Comparison of ENCODE assay signal across 8 cellular contexts in the genomic region with DNA sequence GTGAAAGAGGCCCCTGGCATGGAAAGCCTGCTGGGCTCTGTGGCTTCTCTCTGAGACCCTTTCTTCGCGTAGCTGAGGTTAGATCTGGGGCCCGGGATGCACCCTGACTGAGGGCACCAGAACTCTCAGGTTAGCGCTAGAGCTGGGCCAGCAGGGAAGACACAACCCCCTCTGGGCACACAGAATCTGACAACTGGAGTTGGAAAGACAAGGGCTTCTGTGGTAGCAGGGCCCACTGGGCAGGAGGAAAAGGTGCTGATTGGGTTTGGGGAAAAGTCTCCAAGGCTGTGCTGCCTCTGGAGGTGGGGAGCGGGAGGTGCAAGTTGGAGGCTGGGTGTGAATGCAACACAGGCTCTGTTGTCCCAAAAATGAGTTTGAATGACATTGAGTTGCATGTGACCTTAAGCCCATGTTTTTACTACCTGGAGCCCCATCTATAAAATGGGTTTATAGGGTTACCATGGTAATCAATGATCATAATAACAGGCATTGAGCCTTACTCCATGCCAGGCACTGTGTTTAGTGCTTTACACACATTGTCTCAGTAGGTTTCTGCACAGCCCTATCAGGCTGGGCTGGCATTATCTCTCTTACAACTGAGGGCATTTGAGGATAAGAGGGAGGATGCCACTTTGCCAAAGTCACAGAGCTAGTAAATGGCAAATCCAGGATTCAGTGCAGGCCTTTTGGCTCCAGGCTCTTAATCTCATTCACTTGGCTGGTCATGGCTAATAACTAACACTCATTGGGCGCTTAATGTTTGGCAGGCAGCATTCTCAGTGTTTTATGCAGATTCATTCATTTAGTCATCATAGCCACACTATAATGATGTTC. TPM values are rescaled to one million over a fixed set of nuclear protein-coding genes. Genes with fewer than 3 reads are reported as not detected.
A peak's percentile ranks its signal among the peaks of the same experiment; 100 is the strongest.
DNase-seq lines count a peak whose midpoint lies in the region; ATAC-seq and TF ChIP-seq lines count a peak whose summit lies in the region.

No MANE protein-coding gene starts in this region.

- peak; percentile 74 for ATAC-seq in CD4-positive, alpha-beta T cell (ENCODE audit: poor library complexity)
- ATAC-seq in activated CD8-positive, alpha-beta T cell treated with anti-CD3 and anti-CD28 coated beads, Interleukin-2, amount 10 ng/mL, durations not matched to agents 7 days and 5 days = peak; percentile 77
- ATAC-seq in HG03025 (IDR thresholded peaks at IDR 0.05; ENCODE audit: low FRiP score, unreplicated experiment) (no peak), GM21367 (IDR thresholded peaks at IDR 0.05; ENCODE audit: unreplicated experiment) (no peak)

- H3K27me3 ChIP-seq in CD4-positive, alpha-beta T cell (ENCODE audit: control insufficient read depth, insufficient read depth, low read length) = no peaks in the 10 kb centered on the region
- H3K27me3 ChIP-seq in kidney epithelial cell (ENCODE audit: control insufficient read depth, insufficient read depth, low read length) = no peaks in the 10 kb centered on the region

- H3K36me3 Mint-ChIP-seq in CD4-positive, alpha-beta T cell (ENCODE audit: low read depth) = no peaks in the 10 kb centered on the region
- no peaks in the 10 kb centered on the region for H3K36me3 Mint-ChIP-seq in activated CD8-positive, alpha-beta T cell treated with anti-CD3 and anti-CD28 coated beads, Interleukin-2, amount 10 ng/mL, durations not matched to agents 7 days and 5 days (ENCODE audit: low read depth)

- H3K36me3 ChIP-seq in kidney epithelial cell (ENCODE audit: control insufficient read depth, insufficient read depth, low read length) = no peaks in the 10 kb centered on the region

- no peak overlapping the region for H3K27ac ChIP-seq in CD4-positive, alpha-beta T cell (ENCODE audit: low read depth, low read length)
- no peak overlapping the region for H3K27ac ChIP-seq in substantia nigra (ENCODE audit: low read depth, low read length, poor library complexity, severe bottlenecking)

- no peaks in the 10 kb centered on the region for H3K9me3 ChIP-seq in CD4-positive, alpha-beta T cell (ENCODE audit: control insufficient read depth, low read length)

- H3K4me3 Mint-ChIP-seq in CD4-positive, alpha-beta T cell = no peak overlapping the region
- no peak overlapping the region for H3K4me3 Mint-ChIP-seq in activated CD8-positive, alpha-beta T cell treated with anti-CD3 and anti-CD28 coated beads, Interleukin-2, amount 10 ng/mL, durations not matched to agents 7 days and 5 days

- no peaks in the 10 kb centered on the region for H3K4me1 Mint-ChIP-seq in CD4-positive, alpha-beta T cell (ENCODE audit: low read depth)
- peaks cover 20% of the 10 kb centered on the region for H3K4me1 Mint-ChIP-seq in activated CD8-positive, alpha-beta T cell treated with anti-CD3 and anti-CD28 coated beads, Interleukin-2, amount 10 ng/mL, durations not matched to agents 7 days and 5 days (ENCODE audit: low read depth)

- CTCF ChIA-PET in CD4-positive, alpha-beta T cell (lab: Charles Lee) = interaction anchor here (1.0 to 1.6 kb wide), 2 partner anchors 16 to 129 kb away, joined by 4 read pairs; partner anchors contain the start of gene TOP2A
- CTCF ChIA-PET in activated CD8-positive, alpha-beta T cell treated with anti-CD3 and anti-CD28 coated beads, Interleukin-2, amount 10 ng/mL, durations not matched to agents 7 days and 5 days (lab: Charles Lee) = interaction anchor here (1.0 to 4.0 kb wide), 8 partner anchors 9 to 127 kb away, joined by 3 to 22 read pairs (median 6); partner anchors contain the start of genes IGFBP4 and TOP2A

- no peak for DNase-seq in CD4-positive, alpha-beta T cell
- DNase-seq in HFF-Myc (ENCODE audit: extremely low read depth, low read depth) (no peak), kidney epithelial cell (ENCODE audit: low read depth) (no peak), substantia nigra (lab: John Stamatoyannopoulos, UW) (no peak), HK-2 (ENCODE audit: unreplicated experiment) (no peak)
- peak; percentile 54 for DNase-seq in activated CD8-positive, alpha-beta T cell treated with anti-CD3 and anti-CD28 coated beads, Interleukin-2, amount 10 ng/mL, durations not matched to agents 7 days and 5 days

- no peak overlapping the region for H3K4me3 ChIP-seq in HFF-Myc (replicated peaks; ENCODE audit: low read depth, low read length)
- no peak overlapping the region for H3K4me3 ChIP-seq in kidney epithelial cell (ENCODE audit: low read depth, low read length)

- H3K9me3 Mint-ChIP-seq in CD4-positive, alpha-beta T cell = no peaks in the 10 kb centered on the region
- no peaks in the 10 kb centered on the region for H3K9me3 Mint-ChIP-seq in activated CD8-positive, alpha-beta T cell treated with anti-CD3 and anti-CD28 coated beads, Interleukin-2, amount 10 ng/mL, durations not matched to agents 7 days and 5 days (ENCODE audit: insufficient read depth)

- H3K27me3 Mint-ChIP-seq in CD4-positive, alpha-beta T cell = no peaks in the 10 kb centered on the region
- peaks cover 8% of the 10 kb centered on the region for H3K27me3 Mint-ChIP-seq in activated CD8-positive, alpha-beta T cell treated with anti-CD3 and anti-CD28 coated beads, Interleukin-2, amount 10 ng/mL, durations not matched to agents 7 days and 5 days (ENCODE audit: low read depth)

- TF ChIP-seq CTCF in CD4-positive, alpha-beta T cell (IDR thresholded peaks at IDR 0.05) = no peak
- TF ChIP-seq CTCF in HFF-Myc (IDR thresholded peaks at IDR 0.05; ENCODE audit: low read depth, low read length, missing control alignments) = peak; percentile 60
- TF ChIP-seq CTCF in kidney epithelial cell (IDR thresholded peaks at IDR 0.05; ENCODE audit: insufficient read depth, low read length, poor library complexity, severe bottlenecking) = peak; percentile 54

- H3K27ac Mint-ChIP-seq in CD4-positive, alpha-beta T cell = no peak overlapping the region
- no peak overlapping the region for H3K27ac Mint-ChIP-seq in activated CD8-positive, alpha-beta T cell treated with anti-CD3 and anti-CD28 coated beads, Interleukin-2, amount 10 ng/mL, durations not matched to agents 7 days and 5 days

- POLR2A ChIA-PET in CD4-positive, alpha-beta T cell (lab: Charles Lee) = interaction anchor here (0.5 kb wide), 1 partner anchor 208 kb away, joined by 4 read pairs; no protein-coding TSS in a partner anchor
- POLR2A ChIA-PET in activated CD8-positive, alpha-beta T cell treated with anti-CD3 and anti-CD28 coated beads, Interleukin-2, amount 10 ng/mL, durations not matched to agents 7 days and 5 days (lab: Charles Lee) = interaction anchor here (0.9 to 1.4 kb wide), 2 partner anchors 8 to 16 kb away, joined by 3 to 5 read pairs; no protein-coding TSS in a partner anchor

- intact Hi-C loops in CD4-positive, alpha-beta T cell (cut with DNase I, micrococcal nuclease) = loop anchor here in 1 of 2 experiments (2.0 kb wide), 1 partner anchor 21 kb away; no protein-coding TSS in a partner anchor

RNA-seq across cellular contexts. Expression of gene IGFBP4, which starts 9.5 kb away (rescaled TPM):
- 1 to 10 TPM; 2.5 to 2.6 TPM for total RNA-seq in CD4-positive, alpha-beta T cell
- 10 to 100 TPM; 28.7 to 28.9 TPM for total RNA-seq in activated CD8-positive, alpha-beta T cell treated with anti-CD3 and anti-CD28 coated beads, Interleukin-2, amount 10 ng/mL, durations not matched to agents 7 days and 5 days
- 53.6 and 59.8 TPM in 2 replicates for total RNA-seq in kidney epithelial cell

RNA-seq across cellular contexts. Expression of gene TOP2A, which starts 16.1 kb away (rescaled TPM):
- 1 to 10 TPM; 3.6 to 3.8 TPM for total RNA-seq in CD4-positive, alpha-beta T cell
- 100 to 1,000 TPM; 517 to 567 TPM for total RNA-seq in activated CD8-positive, alpha-beta T cell treated with anti-CD3 and anti-CD28 coated beads, Interleukin-2, amount 10 ng/mL, durations not matched to agents 7 days and 5 days
- 14.9 and 17.4 TPM in 2 replicates for total RNA-seq in kidney epithelial cell

Comparison
In these comparisons a context has a peak if more than half of its experiments do, and no peak if none do; other contexts are left out.
1. ATAC-seq: peak in CD4-positive, alpha-beta T cell (single experiment) and activated CD8-positive, alpha-beta T cell treated with anti-CD3 and anti-CD28 coated beads, Interleukin-2, amount 10 ng/mL, durations not matched to agents 7 days and 5 days (single experiment); none in HG03025 (single experiment) and GM21367 (single experiment).
2. RNA of gene IGFBP4, which starts 9.5 kb away (total RNA-seq): 53.6 to 59.8 TPM in kidney epithelial cell and 28.7 to 28.9 TPM in activated CD8-positive, alpha-beta T cell treated with anti-CD3 and anti-CD28 coated beads, Interleukin-2, amount 10 ng/mL, durations not matched to agents 7 days and 5 days; 2.5 to 2.6 TPM in CD4-positive, alpha-beta T cell; every median in the first group is over 4 times any median in the second.
3. RNA of gene TOP2A, which starts 16.1 kb away (total RNA-seq): 517 to 567 TPM in activated CD8-positive, alpha-beta T cell treated with anti-CD3 and anti-CD28 coated beads, Interleukin-2, amount 10 ng/mL, durations not matched to agents 7 days and 5 days; 14.9 to 17.4 TPM in kidney epithelial cell and 3.6 to 3.8 TPM in CD4-positive, alpha-beta T cell; every median in the first group is over 10 times any median in the second.